Comparison of ENCODE assay signal across 14 cellular contexts in the genomic region with DNA sequence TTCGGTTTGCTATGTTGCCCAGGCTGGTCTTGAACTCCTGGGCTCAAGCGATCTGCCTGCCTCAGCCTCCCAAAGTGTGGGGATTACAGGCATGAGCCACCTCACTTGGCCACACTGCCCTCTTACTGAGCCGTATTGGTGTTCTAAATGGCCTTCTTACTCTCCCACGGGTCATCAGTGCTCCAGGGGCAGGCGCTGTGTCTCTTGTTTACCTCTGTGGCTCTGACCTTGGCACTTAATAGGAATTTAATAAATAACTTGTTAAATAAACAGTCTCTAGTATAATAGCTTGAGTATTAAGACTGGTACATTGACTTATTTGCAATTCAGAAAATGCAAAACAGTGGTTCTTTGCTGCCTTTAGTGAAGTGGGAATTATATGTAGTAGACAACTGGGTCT. TPM values are rescaled to one million over a fixed set of nuclear protein-coding genes. Genes with fewer than 3 reads are reported as not detected.
DNase-seq lines count a peak whose midpoint lies in the region; ATAC-seq and TF ChIP-seq lines count a peak whose summit lies in the region.
"Had no signal": no experiment of that assay in that cellular context is flagged by ENCODE, and none has a peak within 500 bp of the region (broad histone marks: within the 10 kb centered on the region; RNA-seq: fewer than 3 reads in every experiment).

No MANE protein-coding gene starts in this region.

- H3K27me3 ChIP-seq in HUES6 (ENCODE audit: control insufficient read depth, insufficient read depth, low read length) (no peaks in the 10 kb centered on the region), RWPE2 (ENCODE audit: insufficient read depth, poor library complexity, severe bottlenecking) (no peaks in the 10 kb centered on the region), foreskin keratinocyte (no peaks in the 10 kb centered on the region), sigmoid colon (no peaks in the 10 kb centered on the region), neuronal stem cell (ENCODE audit: control insufficient read depth in 3 of 3, insufficient read depth in 3 of 3, low read depth in 1 of 3, low read length in 3 of 3) (no peaks in the 10 kb centered on the region)
- H3K27me3 ChIP-seq: brain microvascular endothelial cell had no signal

- DNase-seq in RWPE2 (ENCODE audit: low spot score) (no peak), foreskin keratinocyte (no peak), sigmoid colon (no peak), posterior vena cava (ENCODE audit: low spot score) (no peak), neuronal stem cell (ENCODE audit: low spot score) (no peak)
- DNase-seq: brain microvascular endothelial cell, HCEC 1CT, NCI-H1930, NCI-H774 had no signal

- intact Hi-C loops in sigmoid colon (cut with DNase I) = loop anchor here (5.0 kb wide), 1 partner anchor 40 kb away; no protein-coding TSS in a partner anchor
- intact Hi-C loops in posterior vena cava (cut with DNase I) = no loop called here

- H3K4ac ChIP-seq in neuronal stem cell (ENCODE audit: low read length) = no peak overlapping the region

- H3K14ac ChIP-seq in neuronal stem cell (ENCODE audit: low read length) = no peak overlapping the region

- 81 to 85% methylated on average over 5 of the region's 5 CpGs for WGBS in sigmoid colon, 2 donors
- no CpG with 5 or more reads among the region's 5 CpGs for WGBS in neuronal stem cell (ENCODE audit: extremely low coverage in 2 of 2, insufficient read length in 2 of 2, insufficient replicate concordance in 1 of 2), 2 donors

- no peaks in the 10 kb centered on the region for H3K79me1 ChIP-seq in neuronal stem cell (ENCODE audit: low read depth, low read length)

- H3K4me1 ChIP-seq in HUES6 (ENCODE audit: control insufficient read depth, insufficient read depth, low read length) (peaks cover 72% of the 10 kb centered on the region), RWPE2 (ENCODE audit: insufficient read depth, poor library complexity, severe bottlenecking) (peaks cover 85% of the 10 kb centered on the region), foreskin keratinocyte (peaks cover 52% of the 10 kb centered on the region), sigmoid colon (peaks cover 0 to 98% (median 89%) of the 10 kb centered on the region in 4 donors), neuronal stem cell (ENCODE audit: control insufficient read depth in 2 of 2, insufficient read depth in 1 of 2, low read depth in 1 of 2, low read length in 2 of 2) (peaks cover 2 to 20% of the 10 kb centered on the region in 2 donors)

- H3K9ac ChIP-seq in HUES6 (ENCODE audit: low read length) (no peak overlapping the region), neuronal stem cell (ENCODE audit: low read depth, low read length, poor library complexity) (no peak overlapping the region)
- H3K9ac ChIP-seq: KMS-11, parathyroid adenoma had no signal

- H3K4me3 ChIP-seq in HUES6 (ENCODE audit: low read depth, low read length) = no peak overlapping the region
- no peak overlapping the region for H3K4me3 ChIP-seq in RWPE2 (ENCODE audit: severe bottlenecking)
- no peak overlapping the region for H3K4me3 ChIP-seq in sigmoid colon
- no peak overlapping the region for H3K4me3 ChIP-seq in neuronal stem cell (ENCODE audit: low read length in 2 of 2)

- no peak for TF ChIP-seq POLR2A in sigmoid colon (IDR thresholded peaks at IDR 0.05)

- H2BK5ac ChIP-seq in neuronal stem cell (ENCODE audit: low read length) = no peak overlapping the region

- H3K18ac ChIP-seq in neuronal stem cell (ENCODE audit: low read length) = no peak overlapping the region

- TF ChIP-seq CTCF in RWPE2 (IDR thresholded peaks at IDR 0.05; ENCODE audit: poor library complexity, severe bottlenecking) (no peak), foreskin keratinocyte (conservative IDR thresholded peaks at IDR 0.05) (no peak), sigmoid colon (IDR thresholded peaks at IDR 0.05) (no peak)

- H3K9me3 ChIP-seq in HUES6 (ENCODE audit: control insufficient read depth, insufficient read depth, low read depth, low read length) = no peaks in the 10 kb centered on the region
- H3K9me3 ChIP-seq in RWPE2 (ENCODE audit: severe bottlenecking) = no peaks in the 10 kb centered on the region
- no peaks in the 10 kb centered on the region for H3K9me3 ChIP-seq in sigmoid colon
- no peaks in the 10 kb centered on the region for H3K9me3 ChIP-seq in neuronal stem cell (replicated peaks in 1 of 2; ENCODE audit: control insufficient read depth in 2 of 2, insufficient read depth in 1 of 2, low read depth in 1 of 2, low read length in 2 of 2)

- H2BK12ac ChIP-seq in neuronal stem cell (ENCODE audit: low read length) = no peak overlapping the region

- no peak overlapping the region for H2AK5ac ChIP-seq in neuronal stem cell (ENCODE audit: low read depth, low read length)

- no peak for ATAC-seq in RWPE2 (ENCODE audit: low read depth)
- ATAC-seq in foreskin keratinocyte = no peak
- no peak for ATAC-seq in HG02973 (IDR thresholded peaks at IDR 0.05; ENCODE audit: unreplicated experiment)
- ATAC-seq in GM18867 (IDR thresholded peaks at IDR 0.05; ENCODE audit: unreplicated experiment) = no peak

- H3K36me3 ChIP-seq in HUES6 (ENCODE audit: control insufficient read depth, insufficient read depth, low read length) (no peaks in the 10 kb centered on the region), RWPE2 (ENCODE audit: low read depth) (peaks cover 84% of the 10 kb centered on the region), sigmoid colon (no peaks in the 10 kb centered on the region), neuronal stem cell (replicated peaks in 1 of 2; ENCODE audit: control insufficient read depth in 2 of 2, insufficient read depth in 2 of 2, low read length in 2 of 2) (no peaks in the 10 kb centered on the region)

- H2BK15ac ChIP-seq in neuronal stem cell (ENCODE audit: low read length) = no peak overlapping the region

- no peak for TF ChIP-seq EP300 in sigmoid colon (IDR thresholded peaks at IDR 0.05)

- no peak overlapping the region for H2BK120ac ChIP-seq in neuronal stem cell (ENCODE audit: low read depth, low read length)

- no peak overlapping the region for H4K8ac ChIP-seq in neuronal stem cell (ENCODE audit: low read depth, low read length)

- no peak overlapping the region for H2AFZ ChIP-seq in neuronal stem cell (ENCODE audit: low read length)
- H2AFZ ChIP-seq: parathyroid adenoma had no signal

- peak overlapping the region; percentile 27 for H3K27ac ChIP-seq in HUES6 (ENCODE audit: low read depth, low read length)
- peak overlapping the region; percentile 96 for H3K27ac ChIP-seq in RWPE2 (ENCODE audit: poor library complexity, severe bottlenecking)
- peak overlapping the region; percentile 37 for H3K27ac ChIP-seq in foreskin keratinocyte
- H3K27ac ChIP-seq in sigmoid colon = peak overlapping the region; percentile 86 to 93 (median 88)
- no peak overlapping the region for H3K27ac ChIP-seq in neuronal stem cell (replicated peaks; ENCODE audit: low read length)
- H3K27ac ChIP-seq: brain microvascular endothelial cell, KMS-11 had no signal

- H3K23ac ChIP-seq in neuronal stem cell (ENCODE audit: low read depth, low read length, poor library complexity) = no peak overlapping the region

- H4K91ac ChIP-seq in neuronal stem cell (ENCODE audit: low read depth, low read length, poor library complexity) = no peak overlapping the region

- no peak overlapping the region for H3K4me2 ChIP-seq in neuronal stem cell (ENCODE audit: insufficient read depth, low read length, poor library complexity, severe bottlenecking)
- H3K4me2 ChIP-seq: KMS-11 had no signal

RNA-seq across cellular contexts. Expression of a gene that starts 13.7 kb away (rescaled TPM):
- 399 and 593 TPM in 2 replicates for total RNA-seq in foreskin keratinocyte
- 317 and 485 TPM in 2 replicates for polyA plus RNA-seq in foreskin keratinocyte
- 100 to 1,000 TPM in 1 of 4 donors, 10 to 100 TPM in 3; 51.7 to 121 (median 76.7) TPM for total RNA-seq in sigmoid colon
- polyA plus RNA-seq in sigmoid colon = 100 to 1,000 TPM; 109 to 277 (median 121) TPM
- total RNA-seq in posterior vena cava = 100 to 1,000 TPM; 130 to 133 TPM
- polyA plus RNA-seq in neuronal stem cell (2013, experiment 1 of 2) = 19.0 TPM
- polyA plus RNA-seq in neuronal stem cell (2013, experiment 2 of 2) = 20.1 TPM
